Comparison of ENCODE assay signal across 9 cellular contexts in genomic region chr9:37994639-37995347, GRCh38.
DNase-seq lines count a peak whose midpoint lies in the region; ATAC-seq, FAIRE-seq and TF ChIP-seq lines count a peak whose summit lies in the region.
"Had no signal": no experiment of that assay in that cellular context is flagged by ENCODE, and none has a peak within 500 bp of the region (broad histone marks: within the 10 kb centered on the region; RNA-seq: fewer than 3 reads in every experiment).

No MANE protein-coding gene starts in this region.

- no peaks in the 10 kb centered on the region for H3K9me3 Mint-ChIP-seq in H9

- peak overlapping the region; percentile 86 for H3K4ac ChIP-seq in IMR-90 (ENCODE audit: low read depth, low read length)
- no peak overlapping the region for H3K4ac ChIP-seq in H9 (ENCODE audit: low read depth, low read length)

- in situ Hi-C loops in IMR-90 (cut with MboI; ENCODE audit: low sequenced_read_pairs) = no loop called here

- no peak overlapping the region for H3K27ac Mint-ChIP-seq in H9

- H4K8ac ChIP-seq in IMR-90 (ENCODE audit: low read depth in 2 of 2, low read length in 2 of 2) = peak overlapping the region in 1 of 2 experiments; percentile 79; a peak in 1 of 4 replicates
- H4K8ac ChIP-seq in H9 (replicated peaks; ENCODE audit: insufficient read length, low read depth, low read length) = no peak overlapping the region

- H3K4me1 Mint-ChIP-seq in H9 = peaks cover 9 to 23% of the 10 kb centered on the region in 2 experiments

- no peaks in the 10 kb centered on the region for H3K27me3 Mint-ChIP-seq in H9 (ENCODE audit: low read depth)

- peak overlapping the region; percentile 18; the same call in 1 of the 2 replicates for H3K4me3 ChIP-seq in IMR-90 (ENCODE audit: insufficient read depth, low read depth, low read length)
- H3K4me3 ChIP-seq in SJSA1 = no peak overlapping the region
- H3K4me3 ChIP-seq in muscle layer of duodenum (ENCODE audit: low read depth in 1 of 2, low read length in 2 of 2) = peak overlapping the region in 1 of 2 donors; percentile 13
- H3K4me3 ChIP-seq: thoracic aorta had no signal

- DNase-seq in GM03348 (ENCODE audit: low spot score) (peak; percentile 85), IMR-90 (peak; percentile 88), SJSA1 (ENCODE audit: low read depth in 1 of 2, low spot score in 2 of 2) (peak; percentile 41 to 69), epidermal melanocyte (ENCODE audit: insufficient read length, low spot score) (peak; percentile 67), urothelium cell line (ENCODE audit: low spot score) (peak; percentile 41), H9 (no peak)

- dilution Hi-C loops in IMR-90 (cut with HindIII; ENCODE audit: low sequenced_read_pairs, unreplicated experiment) = no loop called here

- POLR2A ChIA-PET in IMR-90 (lab: Charles Lee; ENCODE audit: unreplicated experiment) = interaction anchor here (0.5 kb wide), 1 partner anchor 190 kb away, joined by 3 read pairs; no protein-coding TSS in a partner anchor

- peak overlapping the region; percentile 79 for H2AFZ ChIP-seq in IMR-90 (replicated peaks; ENCODE audit: low read length, poor library complexity)
- H2AFZ ChIP-seq in H9 (ENCODE audit: low read length) = no peak overlapping the region

- H2BK20ac ChIP-seq in IMR-90 (ENCODE audit: low read depth, low read length) = 0 out of 2 replicates have a peak overlapping the region, but pooled peaks have one; percentile 1
- no peak overlapping the region for H2BK20ac ChIP-seq in H9 (ENCODE audit: low read depth, low read length, poor library complexity, severe bottlenecking)

- H3K14ac ChIP-seq in IMR-90 (replicated peaks; ENCODE audit: low read depth, low read length) (peak overlapping the region; percentile 66; the same call in 1 of the 2 replicates), H9 (ENCODE audit: insufficient read depth, low read length) (no peak overlapping the region)

- no peak overlapping the region for H2BK12ac ChIP-seq in H9 (ENCODE audit: insufficient read length, low read depth, low read length)

- peak overlapping the region; percentile 80 for H2AK9ac ChIP-seq in IMR-90 (replicated peaks; ENCODE audit: low read depth, low read length, poor library complexity)

- 10% methylated on average over 2 of the region's 15 CpGs; no CpG with 5 or more reads in 1 of the 2 experiments for WGBS in IMR-90 (ENCODE audit: extremely low coverage in 2 of 2, insufficient read length in 1 of 2), 2 experiments
- WGBS in H9 (ENCODE audit: extremely low coverage, insufficient read length, low lambda C conversion rate) = no CpG with 5 or more reads among the region's 15 CpGs

- H4K5ac ChIP-seq in IMR-90 (ENCODE audit: low read depth, low read length) = peak overlapping the region; percentile 2; the same call in 1 of the 2 replicates
- H4K5ac ChIP-seq in H9 (ENCODE audit: insufficient read length, low read depth, low read length) = no peak overlapping the region

- H3K4me1 ChIP-seq in IMR-90 (ENCODE audit: control insufficient read depth, insufficient read depth, low read length) (peaks cover 43% of the 10 kb centered on the region), SJSA1 (replicated peaks) (peaks cover 46% of the 10 kb centered on the region), muscle layer of duodenum (ENCODE audit: control insufficient read depth in 1 of 2, insufficient read depth in 2 of 2, low read length in 2 of 2) (peaks cover 16 to 29% of the 10 kb centered on the region in 2 donors), H9 (ENCODE audit: insufficient read depth, low read length) (no peaks in the 10 kb centered on the region)

- H3K23me2 ChIP-seq in H9 (ENCODE audit: insufficient read length, low read depth, low read length, poor library complexity, severe bottlenecking) = no peaks in the 10 kb centered on the region

- CTCF ChIA-PET in IMR-90 (lab: Yijun Ruan, JAX) = interaction anchor here (0.6 to 0.9 kb wide), 2 partner anchors 27 to 81 kb away, joined by 4 read pairs; no protein-coding TSS in a partner anchor

- H2BK15ac ChIP-seq in IMR-90 (ENCODE audit: low read depth, low read length) = 0 out of 3 replicates have a peak overlapping the region, but pooled peaks have one; percentile 43
- no peak overlapping the region for H2BK15ac ChIP-seq in H9 (ENCODE audit: low read depth, low read length)

- no peaks in the 10 kb centered on the region for H3K27me3 ChIP-seq in IMR-90 (ENCODE audit: control insufficient read depth, insufficient read depth, low read length)
- no peaks in the 10 kb centered on the region for H3K27me3 ChIP-seq in SJSA1 (replicated peaks)
- no peaks in the 10 kb centered on the region for H3K27me3 ChIP-seq in muscle layer of duodenum (ENCODE audit: low read depth, low read length)
- no peaks in the 10 kb centered on the region for H3K27me3 ChIP-seq in H9 (ENCODE audit: insufficient read depth, low read length)

- no peak for FAIRE-seq in urothelium cell line (lab: Jason Lieb, UNC)

- no TSS peak for BruUV-seq in IMR-90 (replicated peaks; lab: Mats Ljungman, UMichigan)

- TF ChIP-seq POLR2A in IMR-90 (IDR thresholded peaks at IDR 0.05; ENCODE audit: low read depth, low read length) = no peak

- H4K91ac ChIP-seq in IMR-90 (ENCODE audit: insufficient read depth, low read depth, low read length) (peak overlapping the region; percentile 5; the same call in 1 of the 2 replicates), H9 (ENCODE audit: insufficient read length, low read depth, low read length) (no peak overlapping the region)

- H3T11ph ChIP-seq in H9 (ENCODE audit: low read length) = no peak overlapping the region

- no peak for TF ChIP-seq CTCF in IMR-90 (conservative IDR thresholded peaks at IDR 0.05; ENCODE audit: low read depth, low read length)
- no peak for TF ChIP-seq CTCF in H9 (conservative IDR thresholded peaks at IDR 0.05)

- H3K27ac ChIP-seq in IMR-90 (ENCODE audit: insufficient read depth, low read length) = peak overlapping the region; percentile 80
- peak overlapping the region; percentile 67; the same call in 1 of the 2 replicates for H3K27ac ChIP-seq in SJSA1
- H3K27ac ChIP-seq in muscle layer of duodenum (ENCODE audit: low read length) = peak overlapping the region; percentile 37
- H3K27ac ChIP-seq in H9 (ENCODE audit: insufficient read length, low read depth, low read length) = no peak overlapping the region
- H3K27ac ChIP-seq: thoracic aorta had no signal

- peaks cover 39% of the 10 kb centered on the region for H3K9me1 ChIP-seq in IMR-90 (ENCODE audit: insufficient read depth, low read length)

- H4K20me1 ChIP-seq in IMR-90 (ENCODE audit: insufficient read depth, low read length) (peaks cover 42% of the 10 kb centered on the region), H9 (ENCODE audit: control insufficient read depth, insufficient read depth, insufficient read length) (no peaks in the 10 kb centered on the region)

- H3K4me3 Mint-ChIP-seq in H9 = no peak overlapping the region

- peak overlapping the region; percentile 37; the same call in 1 of the 2 replicates for H3K9ac ChIP-seq in IMR-90 (ENCODE audit: low read depth, low read length)
- H3K9ac ChIP-seq in H9 (ENCODE audit: extremely low read depth, insufficient read length, low read length) = no peak overlapping the region

- peak; percentile 18 for TF ChIP-seq RAD21 in IMR-90 (IDR thresholded peaks at IDR 0.05; ENCODE audit: low read length)

- no peaks in the 10 kb centered on the region for H3K36me3 Mint-ChIP-seq in H9 (ENCODE audit: insufficient read depth in 1 of 3, low read depth in 3 of 3)

- ATAC-seq in GM21526 (IDR thresholded peaks at IDR 0.05; ENCODE audit: low FRiP score, unreplicated experiment) (peak; percentile 64), IMR-90 (ENCODE audit: low read depth) (peak; percentile 68)

- H2BK120ac ChIP-seq in IMR-90 (ENCODE audit: low read depth, low read length) (peak overlapping the region; percentile 26), H9 (ENCODE audit: low read depth, low read length, poor library complexity, severe bottlenecking) (no peak overlapping the region)

- no peak overlapping the region for H3K23ac ChIP-seq in IMR-90 (ENCODE audit: low read depth, low read length)
- H3K23ac ChIP-seq in H9 (ENCODE audit: insufficient read length, low read depth, low read length) = no peak overlapping the region

- 0 out of 2 replicates have a peak overlapping the region, but pooled peaks have one; percentile 5 for H3K18ac ChIP-seq in IMR-90 (ENCODE audit: low read depth, low read length)
- H3K18ac ChIP-seq in H9 (ENCODE audit: insufficient read length, low read depth, low read length) = no peak overlapping the region

- peak overlapping the region; percentile 29; the same call in 1 of the 2 replicates for H3K56ac ChIP-seq in IMR-90 (ENCODE audit: extremely low read depth, insufficient read depth, low read length)
- H3K56ac ChIP-seq in H9 (ENCODE audit: insufficient read length, low read depth, low read length) = no peak overlapping the region

- H2BK5ac ChIP-seq in IMR-90 (ENCODE audit: low read depth, low read length, poor library complexity, severe bottlenecking) (peak overlapping the region; percentile 82), H9 (ENCODE audit: insufficient read length, low read length) (no peak overlapping the region)

- H3K79me1 ChIP-seq in IMR-90 (ENCODE audit: low read depth in 1 of 2, low read length in 2 of 2) (peaks cover 46 to 95% of the 10 kb centered on the region in 2 experiments), H9 (ENCODE audit: insufficient read depth, low read depth, low read length, poor library complexity, severe bottlenecking) (no peaks in the 10 kb centered on the region)

- H3K79me2 ChIP-seq in H9 (ENCODE audit: insufficient read depth, low read length) = no peaks in the 10 kb centered on the region

- H3K9me3 ChIP-seq in IMR-90 (ENCODE audit: control insufficient read depth, insufficient read depth, low read length) (no peaks in the 10 kb centered on the region), SJSA1 (replicated peaks) (no peaks in the 10 kb centered on the region), muscle layer of duodenum (ENCODE audit: control insufficient read depth in 1 of 2, low read length in 2 of 2) (no peaks in the 10 kb centered on the region), H9 (ENCODE audit: control insufficient read depth, low read depth, low read length) (no peaks in the 10 kb centered on the region)
- H3K9me3 ChIP-seq: thoracic aorta had no signal

- intact Hi-C loops in IMR-90 (cut with micrococcal nuclease) = loop anchor here (1.0 kb wide), 1 partner anchor 42 kb away; no protein-coding TSS in a partner anchor

- H3K4me2 ChIP-seq in IMR-90 (ENCODE audit: low read depth, low read length) (peak overlapping the region; percentile 63), H9 (ENCODE audit: insufficient read depth, insufficient read length, low read length) (no peak overlapping the region)

- H3K36me3 ChIP-seq in IMR-90 (ENCODE audit: control insufficient read depth, insufficient read depth, low read length) (peaks cover 9% of the 10 kb centered on the region), SJSA1 (no peaks in the 10 kb centered on the region; the same call in none of the 2 replicates), muscle layer of duodenum (ENCODE audit: control insufficient read depth in 1 of 2, insufficient read depth in 2 of 2, low read length in 2 of 2) (no peaks in the 10 kb centered on the region)
- H3K36me3 ChIP-seq: thoracic aorta had no signal

- peak overlapping the region; percentile 80 for H2AK5ac ChIP-seq in IMR-90 (ENCODE audit: low read depth, low read length)
- no peak overlapping the region for H2AK5ac ChIP-seq in H9 (ENCODE audit: insufficient read length, low read length)

TF ChIP-seq in IMR-90, 13 proteins besides CTCF, POLR2A, EP300 and RAD21 (continues in another document):
- TF ChIP-seq RFX5 (IDR thresholded peaks at IDR 0.05; ENCODE audit: low read depth, low read length) = no peak
